ENCODE assay signal across 39 cellular contexts in the genomic region with DNA sequence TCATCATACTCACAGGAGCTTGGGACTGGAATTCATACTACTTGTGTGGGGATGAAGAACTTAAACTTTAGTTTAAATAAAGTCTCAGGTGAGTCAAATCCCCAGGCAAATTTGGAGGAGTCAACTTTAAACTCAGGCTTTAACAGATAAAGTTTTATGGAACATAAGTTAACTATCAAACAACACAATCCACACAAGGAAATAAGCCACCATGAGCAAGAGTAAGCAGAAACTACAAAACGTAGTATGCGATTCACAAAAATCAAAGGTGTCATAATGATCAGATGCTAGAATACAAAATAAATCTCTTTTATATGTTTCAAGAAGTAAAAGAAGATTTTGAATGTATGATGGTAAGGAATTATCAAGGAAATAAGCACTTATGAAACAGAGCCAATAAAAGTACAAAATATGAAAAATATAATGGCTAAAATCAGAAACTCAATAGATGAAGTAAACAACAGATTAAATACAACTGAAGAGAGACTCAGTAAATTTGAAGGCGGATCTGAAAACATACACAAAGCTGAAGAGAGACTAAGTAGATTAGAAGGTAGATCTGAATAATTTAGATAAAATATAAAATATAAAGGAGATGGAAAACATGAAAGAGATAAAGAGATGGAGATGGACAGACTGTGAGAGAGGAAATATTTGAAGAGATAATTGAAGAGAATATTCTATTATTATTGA.
"Had no signal": no experiment of that assay in that cellular context is flagged by ENCODE, and none has a peak within 500 bp of the region (broad histone marks: within the 10 kb centered on the region; RNA-seq: fewer than 3 reads in every experiment).

No MANE protein-coding gene starts in this region.

- H3K27ac ChIP-seq: adrenal gland, ascending aorta, body of pancreas, brain microvascular endothelial cell, breast epithelium, cardiac muscle cell had no signal

- H3K4me1 ChIP-seq: adrenal gland, ascending aorta, body of pancreas, breast epithelium had no signal

- H3K9me3 Mint-ChIP-seq: activated T-helper 2 cell treated with anti-CD3 and anti-CD28 coated beads, Interferon-gamma antibody, Interleukin-2, Interleukin-4, amounts not matched to agents 10 μg/mL and 5 μg/mL and 100 μg/mL, durations not matched to agents 14 hours and 24 hours and 36 hours had no signal

- FAIRE-seq: astrocyte, bronchial epithelial cell, colon had no signal

- H3K4me3 ChIP-seq: adrenal gland, ascending aorta, body of pancreas, breast epithelium, cardiac muscle cell had no signal

- H3K27ac Mint-ChIP-seq: activated naive CD4-positive, alpha-beta T cell treated with anti-CD3 and anti-CD28 coated beads for 36 hours; activated naive CD4-positive, alpha-beta T cell treated with anti-CD3 and anti-CD28 coated beads, Interleukin-2, amount 10 ng/mL, durations not matched to agents 7 days and 5 days; activated naive CD4-positive, alpha-beta T cell treated with anti-CD3 and anti-CD28 coated beads, Interleukin-2, amount 50 U/mL, for 24 hours; activated naive CD4-positive, alpha-beta T cell treated with anti-CD3 and anti-CD28 coated beads, Interleukin-2, amount 50 U/mL, for 72 hours; activated naive CD8-positive, alpha-beta T cell; activated naive CD8-positive, alpha-beta T cell treated with anti-CD3 and anti-CD28 coated beads for 36 hours; activated naive CD8-positive, alpha-beta T cell treated with anti-CD3 and anti-CD28 coated beads, Interleukin-2, amount 10 ng/mL, durations not matched to agents 7 days and 5 days; activated naive CD8-positive, alpha-beta T cell treated with anti-CD3 and anti-CD28 coated beads, Interleukin-2, amount 50 U/mL, for 24 hours; activated T-cell treated with anti-CD3 and anti-CD28 coated beads, Interleukin-2, amount 50 U/mL, for 72 hours; activated T-helper 1 cell treated with anti-CD3 and anti-CD28 coated beads, Interleukin-12 subunit alpha, Interleukin-12 subunit beta, Interleukin-2, Interleukin-4 antibody, amounts not matched to agents 30 ng/mL and 10 ng/mL and 1 ng/mL, durations not matched to agents 14 hours and 24 hours and 36 hours; activated T-helper 17 cell treated with anti-CD3 and anti-CD28 coated beads, Interleukin-2, amount 50 U/mL, for 72 hours; activated T-helper 2 cell treated with anti-CD3 and anti-CD28 coated beads, Interferon-gamma antibody, Interleukin-2, Interleukin-4, amounts not matched to agents 10 μg/mL and 5 μg/mL and 100 μg/mL, durations not matched to agents 14 hours and 24 hours and 36 hours; brain had no signal

- H3K36me3 ChIP-seq: adrenal gland, ascending aorta, brain microvascular endothelial cell, breast epithelium, cardiac muscle cell had no signal

- H3K9me3 ChIP-seq: ascending aorta had no signal

- H3K4me1 Mint-ChIP-seq: activated naive CD4-positive, alpha-beta T cell treated with anti-CD3 and anti-CD28 coated beads, Interleukin-2, amount 10 ng/mL, durations not matched to agents 7 days and 5 days; activated naive CD4-positive, alpha-beta T cell treated with anti-CD3 and anti-CD28 coated beads, Interleukin-2, amount 50 U/mL, for 24 hours; activated naive CD8-positive, alpha-beta T cell treated with anti-CD3 and anti-CD28 coated beads for 36 hours; activated naive CD8-positive, alpha-beta T cell treated with anti-CD3 and anti-CD28 coated beads, Interleukin-2, amount 10 ng/mL, durations not matched to agents 7 days and 5 days; activated naive CD8-positive, alpha-beta T cell treated with anti-CD3 and anti-CD28 coated beads, Interleukin-2, amount 50 U/mL, for 24 hours; activated T-helper 17 cell treated with anti-CD3 and anti-CD28 coated beads, Interleukin-2, amount 50 U/mL, for 72 hours; brain; central memory CD8-positive, alpha-beta T cell had no signal

- H3K4me3 Mint-ChIP-seq: activated naive CD4-positive, alpha-beta T cell treated with anti-CD3 and anti-CD28 coated beads for 36 hours; activated naive CD4-positive, alpha-beta T cell treated with anti-CD3 and anti-CD28 coated beads, Interleukin-2, amount 10 ng/mL, durations not matched to agents 7 days and 5 days; activated naive CD4-positive, alpha-beta T cell treated with anti-CD3 and anti-CD28 coated beads, Interleukin-2, amount 50 U/mL, for 24 hours; activated naive CD8-positive, alpha-beta T cell; activated naive CD8-positive, alpha-beta T cell treated with anti-CD3 and anti-CD28 coated beads for 36 hours; activated naive CD8-positive, alpha-beta T cell treated with anti-CD3 and anti-CD28 coated beads, Interleukin-2, amount 10 ng/mL, durations not matched to agents 7 days and 5 days; activated naive CD8-positive, alpha-beta T cell treated with anti-CD3 and anti-CD28 coated beads, Interleukin-2, amount 50 U/mL, for 24 hours; activated T-cell treated with anti-CD3 and anti-CD28 coated beads, Interleukin-2, amount 50 U/mL, for 4 hours; activated T-cell treated with anti-CD3 and anti-CD28 coated beads, Interleukin-2, amount 50 U/mL, for 72 hours; activated T-helper 1 cell treated with anti-CD3 and anti-CD28 coated beads, Interleukin-12 subunit alpha, Interleukin-12 subunit beta, Interleukin-2, Interleukin-4 antibody, amounts not matched to agents 30 ng/mL and 10 ng/mL and 1 ng/mL, durations not matched to agents 14 hours and 24 hours and 36 hours; activated T-helper 17 cell treated with anti-CD3 and anti-CD28 coated beads, Interleukin-2, amount 50 U/mL, for 72 hours; brain; central memory CD8-positive, alpha-beta T cell had no signal

- ATAC-seq: activated naive CD4-positive, alpha-beta T cell treated with anti-CD3 and anti-CD28 coated beads, Interleukin-2, amount 50 U/mL, for 72 hours; activated naive CD8-positive, alpha-beta T cell treated with anti-CD3 and anti-CD28 coated beads, Interleukin-2, amount 50 U/mL, for 24 hours; activated T-cell treated with anti-CD3 and anti-CD28 coated beads, Interleukin-2, amount 50 U/mL, for 4 hours; activated T-cell treated with anti-CD3 and anti-CD28 coated beads, Interleukin-2, amount 50 U/mL, for 72 hours; activated T-helper 17 cell treated with anti-CD3 and anti-CD28 coated beads, Interleukin-2, amount 50 U/mL, for 72 hours; body of pancreas had no signal

- H3K36me3 Mint-ChIP-seq: activated naive CD4-positive, alpha-beta T cell treated with anti-CD3 and anti-CD28 coated beads, Interleukin-2, amount 10 ng/mL, durations not matched to agents 7 days and 5 days; activated naive CD4-positive, alpha-beta T cell treated with anti-CD3 and anti-CD28 coated beads, Interleukin-2, amount 50 U/mL, for 24 hours; activated naive CD4-positive, alpha-beta T cell treated with anti-CD3 and anti-CD28 coated beads, Interleukin-2, amount 50 U/mL, for 72 hours; activated naive CD8-positive, alpha-beta T cell; activated naive CD8-positive, alpha-beta T cell treated with anti-CD3 and anti-CD28 coated beads for 36 hours; activated naive CD8-positive, alpha-beta T cell treated with anti-CD3 and anti-CD28 coated beads, Interleukin-2, amount 10 ng/mL, durations not matched to agents 7 days and 5 days; brain had no signal

- DNase-seq: activated effector memory CD4-positive, alpha-beta T cell treated with anti-CD3 and anti-CD28 coated beads, Interleukin-2, amount 50 U/mL, for 16 hours; activated effector memory CD4-positive, alpha-beta T cell treated with Interleukin-2 at 50 U/mL for 16 hours; activated gamma-delta T cell; activated gamma-delta T cell treated with Interleukin-2 at 50 U/mL for 16 hours; activated naive CD4-positive, alpha-beta T cell; activated naive CD4-positive, alpha-beta T cell treated with anti-CD3 and anti-CD28 coated beads for 36 hours; activated naive CD4-positive, alpha-beta T cell treated with anti-CD3 and anti-CD28 coated beads, Interleukin-2, amount 10 ng/mL, durations not matched to agents 7 days and 5 days; activated naive CD4-positive, alpha-beta T cell treated with anti-CD3 and anti-CD28 coated beads, Interleukin-2, amount 50 U/mL, for 16 hours; activated naive CD4-positive, alpha-beta T cell treated with Interleukin-2 at 50 U/mL for 16 hours; activated naive CD8-positive, alpha-beta T cell treated with anti-CD3 and anti-CD28 coated beads for 36 hours; activated naive CD8-positive, alpha-beta T cell treated with anti-CD3 and anti-CD28 coated beads, Interleukin-2, amount 10 ng/mL, durations not matched to agents 7 days and 5 days; activated naive CD8-positive, alpha-beta T cell treated with anti-CD3 and anti-CD28 coated beads, Interleukin-2, amount 50 U/mL, for 24 hours; activated T-cell treated with anti-CD3 and anti-CD28 coated beads, Interleukin-2, amount 50 U/mL, for 4 hours; activated T-cell treated with anti-CD3 and anti-CD28 coated beads, Interleukin-2, amount 50 U/mL, for 48 hours; activated T-cell treated with anti-CD3 and anti-CD28 coated beads, Interleukin-2, amount 50 U/mL, for 72 hours; adrenal gland; amniotic stem cell; amygdala; anterior cingulate cortex; aorta; body of pancreas; brain microvascular endothelial cell; caudate nucleus; central memory CD4-positive, alpha-beta T cell; cerebellar nuclear complex had no signal

- H3K27me3 ChIP-seq: adrenal gland, ascending aorta, body of pancreas, brain microvascular endothelial cell, breast epithelium, cardiac muscle cell had no signal
